Comparison of ENCODE assay signal across 8 cellular contexts in the genomic region with DNA sequence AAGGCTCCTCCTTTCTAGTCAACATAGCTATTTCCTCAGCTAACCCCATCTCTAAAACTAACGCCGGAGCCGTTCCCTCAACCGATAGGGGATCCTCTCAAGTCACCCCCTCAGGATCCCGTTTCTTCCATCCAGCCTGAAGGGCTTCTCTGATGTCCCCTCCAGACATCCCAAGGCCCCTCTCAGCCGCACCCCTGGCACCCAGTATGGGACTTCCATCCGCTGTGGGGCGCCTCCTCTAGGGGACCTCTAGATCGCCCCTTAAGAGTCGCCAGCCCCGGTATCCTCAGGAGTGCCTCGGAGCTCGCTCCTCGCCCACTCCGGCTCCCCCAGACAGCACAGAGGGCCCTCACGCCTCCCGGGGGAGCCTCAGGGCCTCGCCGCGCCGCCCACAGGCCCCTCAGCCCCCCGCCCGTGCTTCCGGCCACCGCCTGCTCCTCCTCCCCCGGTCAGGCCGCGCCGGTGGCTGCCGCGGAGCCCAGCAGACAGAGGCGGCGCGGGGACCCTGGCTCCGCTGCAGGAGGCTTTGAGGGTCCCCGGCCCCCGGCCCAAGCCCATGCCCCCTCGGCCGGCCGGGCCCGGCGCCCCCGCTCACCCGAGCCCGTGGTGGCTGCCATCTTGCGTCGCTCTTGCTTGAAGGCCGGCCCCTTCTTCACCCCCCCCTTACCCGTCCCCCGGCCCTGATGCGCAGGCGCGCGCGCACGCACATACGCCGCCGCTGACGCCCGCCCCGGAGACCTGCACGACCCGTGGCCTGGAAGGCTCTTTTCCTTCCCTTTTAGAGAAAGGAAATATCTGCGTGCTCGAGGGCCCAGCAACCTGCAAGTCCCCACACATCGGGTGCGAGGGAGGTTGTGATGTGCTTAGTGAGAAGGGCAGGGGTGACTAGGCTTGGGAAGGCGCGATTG. TPM values are rescaled to one million over a fixed set of nuclear protein-coding genes. Genes with fewer than 3 reads are reported as not detected.
A peak's percentile ranks its signal among the peaks of the same experiment; 100 is the strongest.
DNase-seq lines count a peak whose midpoint lies in the region; ATAC-seq, FAIRE-seq and TF ChIP-seq lines count a peak whose summit lies in the region.

A gene (minus strand): TSS at position 639 of the 908 bp plus-strand sequence. CDS start 22 bp downstream, at position 617.

- DNase-seq in GM13976 (ENCODE audit: low spot score) (peak; percentile 93), NCI-H2227 treated with DMSO at 0.1 percent for 48 hours (lab: John Stamatoyannopoulos, UW) (peak; percentile 69), breast epithelium (ENCODE audit: low spot score in 2 of 2) (peak; percentile 88), iPS-NIHi11 (ENCODE audit: low spot score) (peak; percentile 95), small intestine (peak; percentile 90)

- peak within 1 kb of the TSS; percentile 97 for H3K4me3 ChIP-seq in WI38 (ENCODE audit: low read depth, low read length)
- H3K4me3 ChIP-seq in breast epithelium: peak within 1 kb of the TSS; percentile 99 to 100 (median 100)
- H3K4me3 ChIP-seq in small intestine (ENCODE audit: low read depth in 1 of 2, low read length in 2 of 2): peak within 1 kb of the TSS; percentile 92 to 99

- peaks cover 20 to 41% of the 10 kb centered on the region in 2 donors for H3K4me1 ChIP-seq in breast epithelium
- peaks cover 32 to 36% of the 10 kb centered on the region in 2 donors for H3K4me1 ChIP-seq in small intestine (ENCODE audit: control insufficient read depth in 2 of 2, insufficient read depth in 1 of 2, low read depth in 1 of 2, low read length in 1 of 2)

- intact Hi-C loops in breast epithelium (cut with DNase I; ENCODE audit: low total_unique reads): no loop called here

- in situ Hi-C loops in GM13976 (cut with MboI; ENCODE audit: low sequenced_read_pairs, unreplicated experiment): no loop called here

- ATAC-seq in HG03108 (IDR thresholded peaks at IDR 0.05; ENCODE audit: unreplicated experiment): peak; percentile 34
- ATAC-seq in GM18858 (IDR thresholded peaks at IDR 0.05; ENCODE audit: unreplicated experiment): no peak

- H3K9me3 ChIP-seq in breast epithelium (no peaks in the 10 kb centered on the region), small intestine (ENCODE audit: control insufficient read depth, low read depth) (no peaks in the 10 kb centered on the region)

- TF ChIP-seq CTCF in GM13976 (IDR thresholded peaks at IDR 0.05; ENCODE audit: borderline replicate concordance, control extremely low read depth, extremely low read depth, insufficient read depth, missing control alignments) (peak; percentile 36), WI38 (IDR thresholded peaks at IDR 0.05; ENCODE audit: low read depth, low read length) (peak; percentile 20; the same call in 1 of the 2 replicates), breast epithelium (IDR thresholded peaks at IDR 0.05) (peak in 2 of 3 donors; percentile 21 to 31)

- H3K27me3 ChIP-seq in breast epithelium (no peaks in the 10 kb centered on the region), small intestine (ENCODE audit: control insufficient read depth in 2 of 2, insufficient read depth in 2 of 2, low read length in 2 of 2) (no peaks in the 10 kb centered on the region)

- no peak for FAIRE-seq in small intestine (lab: Jason Lieb, UNC)

- 0 to 1% (median 0%) methylated on average over 36 to 70 of the region's 70 CpGs for WGBS in small intestine, 3 donors

- H3K27ac ChIP-seq in breast epithelium: peak within 1 kb of the TSS; percentile 99
- peak within 1 kb of the TSS; percentile 90 to 99 for H3K27ac ChIP-seq in small intestine (ENCODE audit: low read depth in 1 of 2, low read length in 1 of 2)

- peak; percentile 44 for TF ChIP-seq POLR2A in breast epithelium (IDR thresholded peaks at IDR 0.05)

- no peaks in the 10 kb centered on the region for H3K36me3 ChIP-seq in breast epithelium
- no peaks in the 10 kb centered on the region for H3K36me3 ChIP-seq in small intestine (ENCODE audit: control insufficient read depth in 2 of 2, insufficient read depth in 2 of 2, low read length in 2 of 2)

RNA-seq across cellular contexts. Expression of the gene that starts here (rescaled TPM):
- total RNA-seq in breast epithelium: 10 to 100 TPM; 63.8 to 81.6 (median 79.9) TPM
- polyA plus RNA-seq in small intestine: 10 to 100 TPM; 72.7 to 83.4 (median 77.3) TPM
